Comparison of ENCODE assay signal across 25 cellular contexts in genomic region chr22:46219650-46220049, GRCh38. TPM values are rescaled to one million over a fixed set of nuclear protein-coding genes. Genes with fewer than 3 reads are reported as not detected.
DNase-seq lines count a peak whose midpoint lies in the region; ATAC-seq, FAIRE-seq and TF ChIP-seq lines count a peak whose summit lies in the region.
"Had no signal": no experiment of that assay in that cellular context is flagged by ENCODE, and none has a peak within 500 bp of the region (broad histone marks: within the 10 kb centered on the region; RNA-seq: fewer than 3 reads in every experiment).

No MANE protein-coding gene starts in this region.

- no peak overlapping the region for H3K4me3 Mint-ChIP-seq in activated CD4-positive, alpha-beta T cell treated with anti-CD3 and anti-CD28 coated beads, Interleukin-2, amount 10 ng/mL, durations not matched to agents 24 days and 14 days
- no peak overlapping the region for H3K4me3 Mint-ChIP-seq in activated T-helper 17 cell treated with anti-CD3 and anti-CD28 coated beads, Interleukin-2, amount 50 U/mL, for 72 hours
- H3K4me3 Mint-ChIP-seq: central memory CD8-positive, alpha-beta T cell; stimulated activated naive CD8-positive, alpha-beta T cell treated with anti-CD3 and anti-CD28 coated beads, Interleukin-15, Interleukin-2, amounts not matched to agents 100 ng/mL and 50 ng/mL, for 24 hours; WTC11 had no signal

- peaks cover 14% of the 10 kb centered on the region for H3K4me1 Mint-ChIP-seq in activated CD4-positive, alpha-beta T cell treated with anti-CD3 and anti-CD28 coated beads, Interleukin-2, amount 10 ng/mL, durations not matched to agents 24 days and 14 days
- peaks cover 11% of the 10 kb centered on the region for H3K4me1 Mint-ChIP-seq in activated T-helper 17 cell treated with anti-CD3 and anti-CD28 coated beads, Interleukin-2, amount 50 U/mL, for 72 hours

- peak overlapping the region; percentile 55 for H3K27ac Mint-ChIP-seq in activated CD4-positive, alpha-beta T cell treated with anti-CD3 and anti-CD28 coated beads, Interleukin-2, amount 10 ng/mL, durations not matched to agents 24 days and 14 days
- H3K27ac Mint-ChIP-seq in activated T-helper 17 cell treated with anti-CD3 and anti-CD28 coated beads, Interleukin-2, amount 50 U/mL, for 72 hours = peak overlapping the region; percentile 23
- H3K27ac Mint-ChIP-seq: stimulated activated naive CD8-positive, alpha-beta T cell treated with anti-CD3 and anti-CD28 coated beads, Interleukin-15, Interleukin-2, amounts not matched to agents 100 ng/mL and 50 ng/mL, for 24 hours; WTC11 had no signal

- intact Hi-C loops in activated CD4-positive, alpha-beta T cell treated with anti-CD3 and anti-CD28 coated beads, Interleukin-2, amount 10 ng/mL, durations not matched to agents 24 days and 14 days (cut with micrococcal nuclease) = no loop called here

- H3K27me3 Mint-ChIP-seq in activated CD4-positive, alpha-beta T cell treated with anti-CD3 and anti-CD28 coated beads, Interleukin-2, amount 10 ng/mL, durations not matched to agents 24 days and 14 days = no peaks in the 10 kb centered on the region
- no peaks in the 10 kb centered on the region for H3K27me3 Mint-ChIP-seq in activated T-helper 17 cell treated with anti-CD3 and anti-CD28 coated beads, Interleukin-2, amount 50 U/mL, for 72 hours
- H3K27me3 Mint-ChIP-seq: central memory CD8-positive, alpha-beta T cell; stimulated activated naive CD8-positive, alpha-beta T cell treated with anti-CD3 and anti-CD28 coated beads, Interleukin-15, Interleukin-2, amounts not matched to agents 100 ng/mL and 50 ng/mL, for 24 hours had no signal

- no peaks in the 10 kb centered on the region for H3K9me3 Mint-ChIP-seq in activated CD4-positive, alpha-beta T cell treated with anti-CD3 and anti-CD28 coated beads, Interleukin-2, amount 10 ng/mL, durations not matched to agents 24 days and 14 days
- no peaks in the 10 kb centered on the region for H3K9me3 Mint-ChIP-seq in activated T-helper 17 cell treated with anti-CD3 and anti-CD28 coated beads, Interleukin-2, amount 50 U/mL, for 72 hours
- H3K9me3 Mint-ChIP-seq: central memory CD8-positive, alpha-beta T cell; stimulated activated naive CD8-positive, alpha-beta T cell treated with anti-CD3 and anti-CD28 coated beads, Interleukin-15, Interleukin-2, amounts not matched to agents 100 ng/mL and 50 ng/mL, for 24 hours; WTC11 had no signal

- peak; percentile 80 for DNase-seq in activated CD4-positive, alpha-beta T cell treated with anti-CD3 and anti-CD28 coated beads, Interleukin-2, amount 10 ng/mL, durations not matched to agents 24 days and 14 days
- DNase-seq in activated CD4-positive, alpha-beta T cell treated with anti-CD3 and anti-CD28 coated beads for 48 hours = no peak
- DNase-seq in GM12892 (ENCODE audit: insufficient read length) = no peak
- DNase-seq in NCI-H2196 treated with DMSO at 0.1 percent for 48 hours (lab: John Stamatoyannopoulos, UW; ENCODE audit: unreplicated experiment) = peak; percentile 40
- DNase-seq: activated gamma-delta T cell treated with Interleukin-2 at 50 U/mL for 16 hours, foreskin keratinocyte, GOT3, KBM-7, NCI-H1930, NCI-H526, Peyer's patch, psoas muscle had no signal

- peak; percentile 27 for FAIRE-seq in GM12892 (lab: Jason Lieb, UNC)
- FAIRE-seq: astrocyte, G401.6 had no signal

- peak; percentile 44 for ATAC-seq in activated T-helper 17 cell treated with anti-CD3 and anti-CD28 coated beads, Interleukin-2, amount 50 U/mL, for 72 hours (replicated peaks)
- ATAC-seq in HG03135 (IDR thresholded peaks at IDR 0.05; ENCODE audit: unreplicated experiment) (no peak), GM18907 (IDR thresholded peaks at IDR 0.05; ENCODE audit: unreplicated experiment) (no peak), GM18502 (IDR thresholded peaks at IDR 0.05; ENCODE audit: poor library complexity, unreplicated experiment) (no peak)
- ATAC-seq: foreskin keratinocyte, psoas muscle, WTC11 had no signal

- H3K36me3 Mint-ChIP-seq in activated CD4-positive, alpha-beta T cell treated with anti-CD3 and anti-CD28 coated beads, Interleukin-2, amount 10 ng/mL, durations not matched to agents 24 days and 14 days (ENCODE audit: low read depth) = peaks cover 30% of the 10 kb centered on the region
- H3K36me3 Mint-ChIP-seq in activated T-helper 17 cell treated with anti-CD3 and anti-CD28 coated beads, Interleukin-2, amount 50 U/mL, for 72 hours (ENCODE audit: low read depth) = peaks cover 65% of the 10 kb centered on the region
- H3K36me3 Mint-ChIP-seq: WTC11 had no signal

- no peak for TF ChIP-seq POLR2A in GM12892 (IDR thresholded peaks at IDR 0.05; ENCODE audit: low read depth, low read length)

RNA-seq across cellular contexts. Expression of gene CDPF1, which starts 30.4 kb away (rescaled TPM):
- total RNA-seq in activated CD4-positive, alpha-beta T cell treated with anti-CD3 and anti-CD28 coated beads, Interleukin-2, amount 10 ng/mL, durations not matched to agents 24 days and 14 days = 10.4 and 10.6 TPM in 2 replicates
- polyA plus RNA-seq in GM12892 (2012; ENCODE audit: missing spikeins) = 6.9 TPM
- 1 to 10 TPM; 5.6 to 7.8 TPM for total RNA-seq in activated T-helper 17 cell treated with anti-CD3 and anti-CD28 coated beads, Interleukin-2, amount 50 U/mL, for 72 hours

RNA-seq across cellular contexts. Expression of gene PKDREJ, which starts 43.5 kb away (rescaled TPM):
- not detected in 2 replicates for total RNA-seq in activated CD4-positive, alpha-beta T cell treated with anti-CD3 and anti-CD28 coated beads, Interleukin-2, amount 10 ng/mL, durations not matched to agents 24 days and 14 days
- polyA plus RNA-seq in GM12892 (2012; ENCODE audit: missing spikeins) = 0.06 TPM
- total RNA-seq in activated T-helper 17 cell treated with anti-CD3 and anti-CD28 coated beads, Interleukin-2, amount 50 U/mL, for 72 hours = not detected
- total RNA-seq: astrocyte, epithelial cell of proximal tubule, foreskin keratinocyte, hepatocyte, psoas muscle, SK-MEL-5, skeletal muscle tissue had no signal

RNA-seq across cellular contexts. Expression of gene TTC38, which starts 48.2 kb away (rescaled TPM):
- 19.2 and 20.3 TPM in 2 replicates for total RNA-seq in activated CD4-positive, alpha-beta T cell treated with anti-CD3 and anti-CD28 coated beads, Interleukin-2, amount 10 ng/mL, durations not matched to agents 24 days and 14 days
- polyA plus RNA-seq in GM12892 (2012; ENCODE audit: missing spikeins) = 9.4 TPM
- total RNA-seq in activated T-helper 17 cell treated with anti-CD3 and anti-CD28 coated beads, Interleukin-2, amount 50 U/mL, for 72 hours = 10 to 100 TPM; 13.8 to 18.0 TPM

Comparison
In these comparisons a context has a peak if more than half of its experiments do, and no peak if none do; other contexts are left out.
1. DNase-seq: peak in activated CD4-positive, alpha-beta T cell treated with anti-CD3 and anti-CD28 coated beads, Interleukin-2, amount 10 ng/mL, durations not matched to agents 24 days and 14 days (single experiment) and NCI-H2196 treated with DMSO at 0.1 percent for 48 hours (single experiment); none in activated CD4-positive, alpha-beta T cell treated with anti-CD3 and anti-CD28 coated beads for 48 hours (single experiment) and GM12892 (single experiment).